In the genomic region with DNA sequence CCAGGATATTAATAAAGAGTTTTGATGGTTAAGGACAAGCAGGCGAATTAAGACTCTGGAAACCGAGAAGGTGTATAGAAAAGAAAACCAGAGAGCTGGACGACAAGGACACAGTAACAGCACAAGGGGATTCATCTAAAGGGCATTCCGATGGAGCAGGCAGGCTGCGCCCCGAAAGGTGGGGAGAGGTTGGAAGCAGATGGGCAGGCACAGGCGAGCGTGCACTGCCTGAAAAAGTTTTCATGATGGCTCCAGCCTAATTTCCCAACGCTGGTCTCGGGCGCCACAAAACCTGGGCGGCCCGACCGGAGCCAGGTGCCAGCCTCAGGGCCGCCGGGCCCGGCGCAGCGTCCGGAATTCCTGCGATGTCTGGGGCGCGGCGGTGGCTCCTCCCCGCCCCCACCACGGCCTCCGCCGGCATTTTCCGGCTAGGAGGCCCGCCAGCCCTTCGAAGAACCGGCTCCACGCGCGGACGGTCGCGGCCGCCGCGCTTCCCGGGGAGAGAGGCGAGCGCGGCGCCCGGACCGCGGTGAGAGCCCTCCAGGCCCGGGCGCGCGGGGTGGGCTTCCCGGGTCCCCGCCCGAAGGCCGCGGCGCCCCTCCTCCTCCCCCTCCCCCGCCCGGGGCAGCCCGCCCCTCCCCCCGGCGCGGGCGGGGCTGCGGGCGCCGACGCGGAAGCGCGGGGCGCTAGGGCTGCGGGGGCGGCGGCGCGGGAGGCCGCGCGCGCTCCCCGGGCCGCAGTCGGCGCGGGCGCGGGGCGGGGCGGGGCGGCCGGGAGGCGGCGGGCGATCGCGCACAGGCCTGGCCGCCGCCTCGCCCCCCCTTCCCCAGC, we compare ENCODE assay signal across 1 cellular context.
A peak's percentile ranks its signal among the peaks of the same experiment; 100 is the strongest.
TF ChIP-seq lines count a peak whose summit lies in the region.

No MANE protein-coding gene starts in this region.

TF ChIP-seq in WTC11, 78 proteins besides CTCF, POLR2A, EP300 and RAD21 (continued from another document):
- TF ChIP-seq, protein P1, sequence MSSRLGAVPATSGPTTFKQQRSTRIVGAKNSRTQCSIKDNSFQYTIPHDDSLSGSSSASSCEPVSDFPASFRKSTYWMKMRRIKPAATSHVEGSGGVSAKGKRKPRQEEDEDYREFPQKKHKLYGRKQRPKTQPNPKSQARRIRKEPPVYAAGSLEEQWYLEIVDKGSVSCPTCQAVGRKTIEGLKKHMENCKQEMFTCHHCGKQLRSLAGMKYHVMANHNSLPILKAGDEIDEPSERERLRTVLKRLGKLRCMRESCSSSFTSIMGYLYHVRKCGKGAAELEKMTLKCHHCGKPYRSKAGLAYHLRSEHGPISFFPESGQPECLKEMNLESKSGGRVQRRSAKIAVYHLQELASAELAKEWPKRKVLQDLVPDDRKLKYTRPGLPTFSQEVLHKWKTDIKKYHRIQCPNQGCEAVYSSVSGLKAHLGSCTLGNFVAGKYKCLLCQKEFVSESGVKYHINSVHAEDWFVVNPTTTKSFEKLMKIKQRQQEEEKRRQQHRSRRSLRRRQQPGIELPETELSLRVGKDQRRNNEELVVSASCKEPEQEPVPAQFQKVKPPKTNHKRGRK (CRISPR knock-in tag; IDR thresholded peaks at IDR 0.05; ENCODE audit: borderline replicate concordance), result no peak
- no peak for TF ChIP-seq SMAD4 (CRISPR knock-in tag; IDR thresholded peaks at IDR 0.05)
- TF ChIP-seq GTF2I (CRISPR knock-in tag; conservative IDR thresholded peaks at IDR 0.05), result no peak
- TF ChIP-seq, protein P2, sequence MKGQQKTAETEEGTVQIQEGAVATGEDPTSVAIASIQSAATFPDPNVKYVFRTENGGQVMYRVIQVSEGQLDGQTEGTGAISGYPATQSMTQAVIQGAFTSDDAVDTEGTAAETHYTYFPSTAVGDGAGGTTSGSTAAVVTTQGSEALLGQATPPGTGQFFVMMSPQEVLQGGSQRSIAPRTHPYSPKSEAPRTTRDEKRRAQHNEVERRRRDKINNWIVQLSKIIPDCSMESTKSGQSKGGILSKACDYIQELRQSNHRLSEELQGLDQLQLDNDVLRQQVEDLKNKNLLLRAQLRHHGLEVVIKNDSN (CRISPR knock-in tag; IDR thresholded peaks at IDR 0.05), result no peak
- TF ChIP-seq, protein P3, sequence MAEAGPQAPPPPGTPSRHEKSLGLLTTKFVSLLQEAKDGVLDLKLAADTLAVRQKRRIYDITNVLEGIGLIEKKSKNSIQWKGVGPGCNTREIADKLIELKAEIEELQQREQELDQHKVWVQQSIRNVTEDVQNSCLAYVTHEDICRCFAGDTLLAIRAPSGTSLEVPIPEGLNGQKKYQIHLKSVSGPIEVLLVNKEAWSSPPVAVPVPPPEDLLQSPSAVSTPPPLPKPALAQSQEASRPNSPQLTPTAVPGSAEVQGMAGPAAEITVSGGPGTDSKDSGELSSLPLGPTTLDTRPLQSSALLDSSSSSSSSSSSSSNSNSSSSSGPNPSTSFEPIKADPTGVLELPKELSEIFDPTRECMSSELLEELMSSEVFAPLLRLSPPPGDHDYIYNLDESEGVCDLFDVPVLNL (CRISPR knock-in tag; IDR thresholded peaks at IDR 0.05; ENCODE audit: borderline replicate concordance, low read depth), result no peak
- TF ChIP-seq, protein P4, sequence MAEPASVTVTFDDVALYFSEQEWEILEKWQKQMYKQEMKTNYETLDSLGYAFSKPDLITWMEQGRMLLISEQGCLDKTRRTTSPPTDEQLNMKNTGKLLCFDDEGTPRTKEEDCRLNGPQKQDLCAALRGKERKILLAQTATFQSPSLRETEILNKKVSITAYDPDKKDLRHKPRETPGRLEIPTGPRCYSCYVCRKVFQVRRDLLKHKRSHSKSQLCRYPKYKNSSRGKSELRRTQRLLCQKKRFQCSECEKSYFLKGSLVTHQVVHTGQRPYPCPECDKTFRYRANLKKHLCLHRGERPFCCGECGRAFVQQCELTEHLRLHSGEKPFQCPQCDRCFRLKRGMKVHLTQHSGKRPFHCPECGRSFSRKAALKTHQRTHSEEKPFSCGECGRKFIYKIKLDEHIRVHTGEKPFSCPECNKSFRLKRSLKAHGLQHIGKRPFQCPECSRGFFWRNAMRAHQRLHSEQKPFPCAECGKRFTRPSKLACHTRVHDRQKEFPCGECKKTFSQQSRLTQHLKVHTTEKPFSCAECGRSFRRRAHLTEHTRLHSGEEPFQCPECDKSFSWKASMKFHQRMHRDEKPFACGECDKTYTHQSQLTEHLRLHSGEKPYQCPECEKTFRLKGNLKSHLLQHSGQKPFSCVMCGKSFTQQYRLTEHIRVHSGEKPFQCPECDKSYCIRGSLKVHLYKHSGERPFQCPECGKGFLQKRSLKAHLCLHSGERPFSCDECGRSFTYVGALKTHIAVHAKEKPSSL (CRISPR knock-in tag; conservative IDR thresholded peaks at IDR 0.05), result no peak
- TF ChIP-seq KAT7 (CRISPR knock-in tag; IDR thresholded peaks at IDR 0.05; ENCODE audit: borderline replicate concordance), result 0 out of 2 replicates have a peak, but pooled peaks have one; percentile 49
- TF ChIP-seq ZNF317 (CRISPR knock-in tag; IDR thresholded peaks at IDR 0.05; ENCODE audit: borderline replicate concordance, low read depth), result no peak
- peak; percentile 39; the same call in 1 of the 2 replicates for TF ChIP-seq FOXP1 (CRISPR knock-in tag; IDR thresholded peaks at IDR 0.05; ENCODE audit: borderline replicate concordance)
- TF ChIP-seq, protein P5, sequence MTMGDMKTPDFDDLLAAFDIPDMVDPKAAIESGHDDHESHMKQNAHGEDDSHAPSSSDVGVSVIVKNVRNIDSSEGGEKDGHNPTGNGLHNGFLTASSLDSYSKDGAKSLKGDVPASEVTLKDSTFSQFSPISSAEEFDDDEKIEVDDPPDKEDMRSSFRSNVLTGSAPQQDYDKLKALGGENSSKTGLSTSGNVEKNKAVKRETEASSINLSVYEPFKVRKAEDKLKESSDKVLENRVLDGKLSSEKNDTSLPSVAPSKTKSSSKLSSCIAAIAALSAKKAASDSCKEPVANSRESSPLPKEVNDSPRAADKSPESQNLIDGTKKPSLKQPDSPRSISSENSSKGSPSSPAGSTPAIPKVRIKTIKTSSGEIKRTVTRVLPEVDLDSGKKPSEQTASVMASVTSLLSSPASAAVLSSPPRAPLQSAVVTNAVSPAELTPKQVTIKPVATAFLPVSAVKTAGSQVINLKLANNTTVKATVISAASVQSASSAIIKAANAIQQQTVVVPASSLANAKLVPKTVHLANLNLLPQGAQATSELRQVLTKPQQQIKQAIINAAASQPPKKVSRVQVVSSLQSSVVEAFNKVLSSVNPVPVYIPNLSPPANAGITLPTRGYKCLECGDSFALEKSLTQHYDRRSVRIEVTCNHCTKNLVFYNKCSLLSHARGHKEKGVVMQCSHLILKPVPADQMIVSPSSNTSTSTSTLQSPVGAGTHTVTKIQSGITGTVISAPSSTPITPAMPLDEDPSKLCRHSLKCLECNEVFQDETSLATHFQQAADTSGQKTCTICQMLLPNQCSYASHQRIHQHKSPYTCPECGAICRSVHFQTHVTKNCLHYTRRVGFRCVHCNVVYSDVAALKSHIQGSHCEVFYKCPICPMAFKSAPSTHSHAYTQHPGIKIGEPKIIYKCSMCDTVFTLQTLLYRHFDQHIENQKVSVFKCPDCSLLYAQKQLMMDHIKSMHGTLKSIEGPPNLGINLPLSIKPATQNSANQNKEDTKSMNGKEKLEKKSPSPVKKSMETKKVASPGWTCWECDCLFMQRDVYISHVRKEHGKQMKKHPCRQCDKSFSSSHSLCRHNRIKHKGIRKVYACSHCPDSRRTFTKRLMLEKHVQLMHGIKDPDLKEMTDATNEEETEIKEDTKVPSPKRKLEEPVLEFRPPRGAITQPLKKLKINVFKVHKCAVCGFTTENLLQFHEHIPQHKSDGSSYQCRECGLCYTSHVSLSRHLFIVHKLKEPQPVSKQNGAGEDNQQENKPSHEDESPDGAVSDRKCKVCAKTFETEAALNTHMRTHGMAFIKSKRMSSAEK (CRISPR knock-in tag; IDR thresholded peaks at IDR 0.05; ENCODE audit: borderline replicate concordance), result no peak
- TF ChIP-seq ERG (CRISPR knock-in tag; IDR thresholded peaks at IDR 0.05), result no peak
- no peak for TF ChIP-seq NFATC4 (CRISPR knock-in tag; IDR thresholded peaks at IDR 0.05)
- TF ChIP-seq NFYB (CRISPR knock-in tag; conservative IDR thresholded peaks at IDR 0.05; ENCODE audit: low read depth), result no peak
- TF ChIP-seq ZNF219 (CRISPR knock-in tag; IDR thresholded peaks at IDR 0.05; ENCODE audit: borderline replicate concordance), result no peak
- TF ChIP-seq, protein P6, sequence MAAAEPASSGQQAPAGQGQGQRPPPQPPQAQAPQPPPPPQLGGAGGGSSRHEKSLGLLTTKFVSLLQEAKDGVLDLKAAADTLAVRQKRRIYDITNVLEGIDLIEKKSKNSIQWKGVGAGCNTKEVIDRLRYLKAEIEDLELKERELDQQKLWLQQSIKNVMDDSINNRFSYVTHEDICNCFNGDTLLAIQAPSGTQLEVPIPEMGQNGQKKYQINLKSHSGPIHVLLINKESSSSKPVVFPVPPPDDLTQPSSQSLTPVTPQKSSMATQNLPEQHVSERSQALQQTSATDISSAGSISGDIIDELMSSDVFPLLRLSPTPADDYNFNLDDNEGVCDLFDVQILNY (CRISPR knock-in tag; IDR thresholded peaks at IDR 0.05), result no peak
- TF ChIP-seq CREM (CRISPR knock-in tag; IDR thresholded peaks at IDR 0.05), result peak; percentile 46; the same call in 1 of the 2 replicates
- TF ChIP-seq OVOL2 (CRISPR knock-in tag; IDR thresholded peaks at IDR 0.05; ENCODE audit: borderline replicate concordance), result no peak
- TF ChIP-seq GRHL2 (CRISPR knock-in tag; IDR thresholded peaks at IDR 0.05; ENCODE audit: insufficient replicate concordance, severe bottlenecking), result no peak
- no peak for TF ChIP-seq SOX15 (CRISPR knock-in tag; IDR thresholded peaks at IDR 0.05)
- TF ChIP-seq MYBL2 (CRISPR knock-in tag; IDR thresholded peaks at IDR 0.05), result no peak
- no peak for TF ChIP-seq TP53 (CRISPR knock-in tag; IDR thresholded peaks at IDR 0.05)
- no peak for TF ChIP-seq NR1H2 (CRISPR knock-in tag; IDR thresholded peaks at IDR 0.05)
- TF ChIP-seq ZMAT4 (CRISPR knock-in tag; IDR thresholded peaks at IDR 0.05), result no peak
- no peak for TF ChIP-seq FOXJ3 (CRISPR knock-in tag; IDR thresholded peaks at IDR 0.05; ENCODE audit: borderline replicate concordance)
- no peak for TF ChIP-seq ZNF416 (CRISPR knock-in tag; IDR thresholded peaks at IDR 0.05)
- TF ChIP-seq RORB (CRISPR knock-in tag; IDR thresholded peaks at IDR 0.05), result no peak
- no peak for TF ChIP-seq CBFB (CRISPR knock-in tag; IDR thresholded peaks at IDR 0.05; ENCODE audit: low read depth)
- TF ChIP-seq, protein P7, sequence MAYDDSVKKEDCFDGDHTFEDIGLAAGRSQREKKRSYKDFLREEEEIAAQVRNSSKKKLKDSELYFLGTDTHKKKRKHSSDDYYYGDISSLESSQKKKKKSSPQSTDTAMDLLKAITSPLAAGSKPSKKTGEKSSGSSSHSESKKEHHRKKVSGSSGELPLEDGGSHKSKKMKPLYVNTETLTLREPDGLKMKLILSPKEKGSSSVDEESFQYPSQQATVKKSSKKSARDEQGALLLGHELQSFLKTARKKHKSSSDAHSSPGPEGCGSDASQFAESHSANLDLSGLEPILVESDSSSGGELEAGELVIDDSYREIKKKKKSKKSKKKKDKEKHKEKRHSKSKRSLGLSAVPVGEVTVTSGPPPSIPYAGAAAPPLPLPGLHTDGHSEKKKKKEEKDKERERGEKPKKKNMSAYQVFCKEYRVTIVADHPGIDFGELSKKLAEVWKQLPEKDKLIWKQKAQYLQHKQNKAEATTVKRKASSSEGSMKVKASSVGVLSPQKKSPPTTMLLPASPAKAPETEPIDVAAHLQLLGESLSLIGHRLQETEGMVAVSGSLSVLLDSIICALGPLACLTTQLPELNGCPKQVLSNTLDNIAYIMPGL (CRISPR knock-in tag; IDR thresholded peaks at IDR 0.05), result peak; percentile 30; the same call in 1 of the 2 replicates
- TF ChIP-seq ZNF671 (CRISPR knock-in tag; IDR thresholded peaks at IDR 0.05), result no peak
- no peak for TF ChIP-seq HMGA2 (CRISPR knock-in tag; IDR thresholded peaks at IDR 0.05)
- TF ChIP-seq, protein P8, sequence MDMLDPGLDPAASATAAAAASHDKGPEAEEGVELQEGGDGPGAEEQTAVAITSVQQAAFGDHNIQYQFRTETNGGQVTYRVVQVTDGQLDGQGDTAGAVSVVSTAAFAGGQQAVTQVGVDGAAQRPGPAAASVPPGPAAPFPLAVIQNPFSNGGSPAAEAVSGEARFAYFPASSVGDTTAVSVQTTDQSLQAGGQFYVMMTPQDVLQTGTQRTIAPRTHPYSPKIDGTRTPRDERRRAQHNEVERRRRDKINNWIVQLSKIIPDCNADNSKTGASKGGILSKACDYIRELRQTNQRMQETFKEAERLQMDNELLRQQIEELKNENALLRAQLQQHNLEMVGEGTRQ (CRISPR knock-in tag; IDR thresholded peaks at IDR 0.05), result no peak
- 0 out of 2 replicates have a peak, but pooled peaks have one; percentile 27 for TF ChIP-seq ESRRA (CRISPR knock-in tag; IDR thresholded peaks at IDR 0.05; ENCODE audit: borderline replicate concordance)
- TF ChIP-seq ATF3 (CRISPR knock-in tag; conservative IDR thresholded peaks at IDR 0.05), result no peak
